Comparison of ENCODE assay signal across 1 cellular context in genomic region chr19:50835785-50836542, GRCh38.
A peak's percentile ranks its signal among the peaks of the same experiment; 100 is the strongest.
TF ChIP-seq lines count a peak whose summit lies in the region.

No MANE protein-coding gene starts in this region.

TF ChIP-seq in K562, 482 proteins besides CTCF, POLR2A, EP300 and RAD21 (continued from another document and continues in another):
- TF ChIP-seq ARID4B (CRISPR knock-in tag; IDR thresholded peaks at IDR 0.05): peak; percentile 18; the same call in 1 of the 2 replicates
- no peak for TF ChIP-seq PCBP2 (IDR thresholded peaks at IDR 0.05; ENCODE audit: low read depth, low read length, poor library complexity, severe bottlenecking)
- no peak for TF ChIP-seq RBM39 (optimal IDR thresholded peaks at IDR 0.05; ENCODE audit: low read depth, low read length)
- TF ChIP-seq KDM5B (IDR thresholded peaks at IDR 0.05; ENCODE audit: insufficient replicate concordance, low read depth, low read length): peak; percentile 91
- no peak for TF ChIP-seq SIX5 (IDR thresholded peaks at IDR 0.05; ENCODE audit: borderline replicate concordance in 1 of 2, insufficient read depth in 1 of 2, low read depth in 1 of 2, low read length in 2 of 2)
- no peak for TF ChIP-seq ZNF224 (CRISPR knock-in tag; IDR thresholded peaks at IDR 0.05)
- peak; percentile 32; the same call in 1 of the 2 replicates for TF ChIP-seq ZNF511 (CRISPR knock-in tag; IDR thresholded peaks at IDR 0.05)
- no peak for TF ChIP-seq ZNF408 (CRISPR knock-in tag; IDR thresholded peaks at IDR 0.05; ENCODE audit: low read depth)
- peak; percentile 91 for TF ChIP-seq POLR2G (IDR thresholded peaks at IDR 0.05; ENCODE audit: low read depth, low read length)
- TF ChIP-seq ATF7 (IDR thresholded peaks at IDR 0.05): peak; percentile 81
- no peak for TF ChIP-seq ZNF644 (tag; IDR thresholded peaks at IDR 0.05; ENCODE audit: low read depth)
- no peak for TF ChIP-seq DLX4 (CRISPR knock-in tag; IDR thresholded peaks at IDR 0.05)
- peak; percentile 40 for TF ChIP-seq PHF20 (IDR thresholded peaks at IDR 0.05; ENCODE audit: partially characterized antibody)
- no peak for TF ChIP-seq ZC3H8 (IDR thresholded peaks at IDR 0.05)
- peak; percentile 52 to 81 for TF ChIP-seq MAZ (CRISPR knock-in tag; conservative IDR thresholded peaks at IDR 0.05 in 1 of 2, IDR thresholded peaks at IDR 0.05 in 1 of 2)
- TF ChIP-seq YY1 (IDR thresholded peaks at IDR 0.05; ENCODE audit: borderline replicate concordance in 1 of 3, control insufficient read depth in 1 of 3, extremely low read depth in 1 of 3, insufficient read depth in 3 of 3, insufficient read length in 1 of 3, insufficient replicate concordance in 2 of 3, low read depth in 1 of 3, low read length in 2 of 3): peak in 1 of 3 experiments; percentile 24
- peak; percentile 93 for TF ChIP-seq ESRRA (IDR thresholded peaks at IDR 0.05; ENCODE audit: borderline replicate concordance, low read depth)
- no peak for TF ChIP-seq SFPQ (IDR thresholded peaks at IDR 0.05; ENCODE audit: low read depth, low read length)
- TF ChIP-seq HDGF (IDR thresholded peaks at IDR 0.05): 0 out of 2 replicates have a peak, but pooled peaks have one; percentile 45
- peak; percentile 85 for TF ChIP-seq CREB1 (IDR thresholded peaks at IDR 0.05)
- peak; percentile 83 for TF ChIP-seq CREB1 (CRISPR knock-in tag; IDR thresholded peaks at IDR 0.05)
- TF ChIP-seq ZNF24 (IDR thresholded peaks at IDR 0.05): no peak
- no peak for TF ChIP-seq ZNF354B (CRISPR knock-in tag; IDR thresholded peaks at IDR 0.05)
- TF ChIP-seq MEIS2 (IDR thresholded peaks at IDR 0.05; ENCODE audit: partially characterized antibody): no peak
- no peak for TF ChIP-seq ZNF280B (CRISPR knock-in tag; IDR thresholded peaks at IDR 0.05)
- peak; percentile 82 to 84 for TF ChIP-seq NRF1 (conservative IDR thresholded peaks at IDR 0.05 in 1 of 2, IDR thresholded peaks at IDR 0.05 in 1 of 2)
- peak; percentile 55 for TF ChIP-seq CHD2 (IDR thresholded peaks at IDR 0.05; ENCODE audit: low read depth, low read length)
- TF ChIP-seq BMI1 (IDR thresholded peaks at IDR 0.05; ENCODE audit: low read length): no peak
- peak; percentile 69 for TF ChIP-seq TBP (optimal IDR thresholded peaks at IDR 0.05; ENCODE audit: low read depth, low read length)
- peak; percentile 83 for TF ChIP-seq MAX (CRISPR knock-in tag; IDR thresholded peaks at IDR 0.05)
- no peak for TF ChIP-seq ILK (tag; IDR thresholded peaks at IDR 0.05; ENCODE audit: borderline replicate concordance, low read depth)
- TF ChIP-seq UBTF (IDR thresholded peaks at IDR 0.05; ENCODE audit: borderline replicate concordance in 1 of 2, low read depth in 2 of 2, low read length in 2 of 2): peak; percentile 56 to 58; a peak in 2 of 4 replicates
- TF ChIP-seq GATAD2A (IDR thresholded peaks at IDR 0.05): 0 out of 2 replicates have a peak, but pooled peaks have one; percentile 29
- TF ChIP-seq XRCC3 (IDR thresholded peaks at IDR 0.05): no peak
- 0 out of 2 replicates have a peak, but pooled peaks have one; percentile 61 for TF ChIP-seq ZNF57 (CRISPR knock-in tag; IDR thresholded peaks at IDR 0.05)
- TF ChIP-seq SUPT5H (IDR thresholded peaks at IDR 0.05): peak; percentile 76
- TF ChIP-seq HMG20A (CRISPR knock-in tag; conservative IDR thresholded peaks at IDR 0.05): no peak
- TF ChIP-seq MNT (conservative IDR thresholded peaks at IDR 0.05): peak; percentile 28 to 54; a peak in 3 of 4 replicates
- TF ChIP-seq TCFL5 (CRISPR knock-in tag; conservative IDR thresholded peaks at IDR 0.05): no peak
- no peak for TF ChIP-seq NFE2 (IDR thresholded peaks at IDR 0.05; ENCODE audit: low read depth)
- TF ChIP-seq ARNT (IDR thresholded peaks at IDR 0.05): no peak
- no peak for TF ChIP-seq CHAMP1 (IDR thresholded peaks at IDR 0.05)
- TF ChIP-seq NCOA6 (IDR thresholded peaks at IDR 0.05): peak; percentile 78
- 0 out of 2 replicates have a peak, but pooled peaks have one; percentile 58 for TF ChIP-seq E2F3 (CRISPR knock-in tag; IDR thresholded peaks at IDR 0.05)
- no peak for TF ChIP-seq ZNF830 (CRISPR knock-in tag; IDR thresholded peaks at IDR 0.05)
- TF ChIP-seq CREB3 (tag; conservative IDR thresholded peaks at IDR 0.05; ENCODE audit: low read depth): no peak
- no peak for TF ChIP-seq FOXJ2 (tag; IDR thresholded peaks at IDR 0.05)
- TF ChIP-seq KDM4B (IDR thresholded peaks at IDR 0.05; ENCODE audit: borderline replicate concordance in 2 of 2, low read depth in 1 of 2): no peak
- TF ChIP-seq TOE1 (IDR thresholded peaks at IDR 0.05; ENCODE audit: borderline replicate concordance): no peak
- TF ChIP-seq TOE1 (CRISPR knock-in tag; IDR thresholded peaks at IDR 0.05; ENCODE audit: borderline replicate concordance, low read depth): 0 out of 2 replicates have a peak, but pooled peaks have one; percentile 17
- TF ChIP-seq SP1 (CRISPR knock-in tag; IDR thresholded peaks at IDR 0.05): peak; percentile 33; the same call in 1 of the 2 replicates
- no peak for TF ChIP-seq ZNF212 (CRISPR knock-in tag; IDR thresholded peaks at IDR 0.05)
